ENCODE assay signal across 22 cellular contexts in genomic region chr4:1459081-1459480, GRCh38. TPM values are rescaled to one million over a fixed set of nuclear protein-coding genes. Genes with fewer than 3 reads are reported as not detected.
"Had no signal": no experiment of that assay in that cellular context is flagged by ENCODE, and none has a peak within 500 bp of the region (broad histone marks: within the 10 kb centered on the region; RNA-seq: fewer than 3 reads in every experiment).

No MANE protein-coding gene starts in this region.

- H3K4me3 ChIP-seq: gastrocnemius medialis, SJSA1 had no signal

- H3K4me1 ChIP-seq: gastrocnemius medialis, SJSA1 had no signal

- DNase-seq: activated CD4-positive, alpha-beta T cell treated with anti-CD3 and anti-CD28 coated beads, Interleukin-2, amount 10 ng/mL, durations not matched to agents 24 days and 14 days; activated CD4-positive, CD25-positive, alpha-beta regulatory T cell; activated naive CD4-positive, alpha-beta T cell; gastrocnemius medialis; hippocampal formation; naive thymus-derived CD4-positive, alpha-beta T cell; stimulated activated CD4-positive, alpha-beta T cell treated with anti-CD3 and anti-CD28 coated beads, Interleukin-12 subunit alpha, Interleukin-12 subunit beta, amount 100 ng/mL, for 4 hours; stimulated activated CD4-positive, alpha-beta T cell treated with anti-CD3 and anti-CD28 coated beads, Interleukin-2, amount 100 ng/mL, for 24 hours had no signal

- H3K27ac ChIP-seq: gastrocnemius medialis, SJSA1 had no signal

- H3K9me3 ChIP-seq: gastrocnemius medialis, SJSA1 had no signal

- H3K36me3 ChIP-seq: gastrocnemius medialis, SJSA1 had no signal

- H3K4me3 Mint-ChIP-seq: activated CD4-positive, alpha-beta T cell treated with anti-CD3 and anti-CD28 coated beads, Interleukin-2, amount 10 ng/mL, durations not matched to agents 24 days and 14 days; naive thymus-derived CD4-positive, alpha-beta T cell; T-helper 2 cell treated with Interferon-gamma antibody and Interleukin-4, amounts not matched to agents 5 μg/mL and 100 μg/mL, for 36 hours had no signal

- H3K4me1 Mint-ChIP-seq: activated CD4-positive, alpha-beta T cell treated with anti-CD3 and anti-CD28 coated beads, Interleukin-2, amount 10 ng/mL, durations not matched to agents 24 days and 14 days had no signal

- H3K27ac Mint-ChIP-seq: activated CD4-positive, alpha-beta T cell treated with anti-CD3 and anti-CD28 coated beads, Interleukin-2, amount 10 ng/mL, durations not matched to agents 24 days and 14 days; T-helper 2 cell treated with Interferon-gamma antibody and Interleukin-4, amounts not matched to agents 5 μg/mL and 100 μg/mL, for 36 hours had no signal

RNA-seq across cellular contexts. Expression of gene NKX1-1, which starts 52.8 kb away (rescaled TPM):
- total RNA-seq: activated CD4-positive, alpha-beta T cell treated with anti-CD3 and anti-CD28 coated beads, Interleukin-2, amount 10 ng/mL, durations not matched to agents 24 days and 14 days; astrocyte; bronchial epithelial cell; chondrocyte; dermis microvascular lymphatic vessel endothelial cell; epithelial cell of proximal tubule; gastrocnemius medialis; left colon; lung microvascular endothelial cell; mononuclear cell; naive thymus-derived CD4-positive, alpha-beta T cell; omental fat pad; SJSA1; urinary bladder had no signal
- polyA plus RNA-seq: adipose tissue; naive thymus-derived CD4-positive, alpha-beta T cell; thymus; urinary bladder had no signal
